ENCODE assay signal across 11 cellular contexts in the genomic region with DNA sequence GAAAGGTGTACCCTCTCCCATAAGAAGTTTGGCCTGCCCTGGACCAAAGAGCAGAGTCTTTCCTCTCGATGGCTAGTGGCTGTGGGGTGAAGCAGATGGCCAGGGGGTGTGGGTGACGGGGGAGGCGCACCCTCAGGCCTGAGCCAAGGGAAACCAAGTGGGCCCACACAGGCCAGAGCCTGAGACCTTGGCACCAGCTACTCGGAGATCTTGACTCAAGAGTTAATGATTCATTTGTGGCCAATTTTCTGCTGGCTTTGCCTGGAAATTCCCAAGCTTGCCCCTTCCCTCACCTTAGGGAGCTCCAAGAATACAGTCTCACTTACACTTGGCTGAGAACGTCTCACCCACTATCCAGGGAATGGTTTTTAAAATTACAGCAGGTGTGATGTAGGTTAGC. TPM values are rescaled to one million over a fixed set of nuclear protein-coding genes. Genes with fewer than 3 reads are reported as not detected.
DNase-seq lines count a peak whose midpoint lies in the region; ATAC-seq, FAIRE-seq and TF ChIP-seq lines count a peak whose summit lies in the region.
"Had no signal": no experiment of that assay in that cellular context is flagged by ENCODE, and none has a peak within 500 bp of the region (broad histone marks: within the 10 kb centered on the region; RNA-seq: fewer than 3 reads in every experiment).

No MANE protein-coding gene starts in this region.

- no peaks in the 10 kb centered on the region for H3K36me3 ChIP-seq in CD4-positive, alpha-beta memory T cell (ENCODE audit: insufficient read depth, low read length)
- no peaks in the 10 kb centered on the region for H3K36me3 ChIP-seq in ovary

- FAIRE-seq in RCC 7860 (lab: Jason Lieb, UNC), result peak; percentile 96

- peaks cover 26 to 79% (median 55%) of the 10 kb centered on the region in 4 donors for H3K4me1 Mint-ChIP-seq in CD4-positive, alpha-beta memory T cell
- peaks cover 40 to 54% of the 10 kb centered on the region in 2 donors for H3K4me1 Mint-ChIP-seq in natural killer cell treated with Interleukin-12 subunit alpha and Interleukin-12 subunit beta and Interleukin-15 and Interleukin-18, amount 100 ng/mL, for 72 hours (ENCODE audit: low read depth in 2 of 2)
- H3K4me1 Mint-ChIP-seq in T-cell, result peaks cover 42 to 68% (median 57%) of the 10 kb centered on the region in 3 donors

- H3K36me3 Mint-ChIP-seq in CD4-positive, alpha-beta memory T cell, result peaks cover 0 to 9% of the 10 kb centered on the region in 2 donors
- no peaks in the 10 kb centered on the region for H3K36me3 Mint-ChIP-seq in natural killer cell treated with Interleukin-12 subunit alpha and Interleukin-12 subunit beta and Interleukin-15 and Interleukin-18, amount 100 ng/mL, for 72 hours
- peaks cover 11% of the 10 kb centered on the region for H3K36me3 Mint-ChIP-seq in T-cell

- H3K4me3 Mint-ChIP-seq in CD4-positive, alpha-beta memory T cell, result no peak overlapping the region
- no peak overlapping the region for H3K4me3 Mint-ChIP-seq in natural killer cell treated with Interleukin-12 subunit alpha and Interleukin-12 subunit beta and Interleukin-15 and Interleukin-18, amount 100 ng/mL, for 72 hours
- no peak overlapping the region for H3K4me3 Mint-ChIP-seq in T-cell
- H3K4me3 Mint-ChIP-seq: CD8-positive, alpha-beta memory T cell had no signal

- H3K27ac ChIP-seq in CD4-positive, alpha-beta memory T cell (ENCODE audit: low read depth, low read length), result no peak overlapping the region
- peak overlapping the region; percentile 46 to 76 for H3K27ac ChIP-seq in ovary

- no peak for DNase-seq in CD4-positive, alpha-beta memory T cell
- DNase-seq in RCC 7860 (ENCODE audit: low spot score), result peak; percentile 91
- DNase-seq in fibroblast of mammary gland (ENCODE audit: low read depth), result peak; percentile 84
- DNase-seq in ovary, result no peak
- no peak for DNase-seq in natural killer cell treated with Interleukin-12 subunit alpha and Interleukin-12 subunit beta and Interleukin-15 and Interleukin-18, amount 100 ng/mL, for 72 hours (ENCODE audit: low spot score)
- no peak for DNase-seq in T-cell
- DNase-seq in T1000 (lab: John Stamatoyannopoulos, UW), result no peak
- DNase-seq: CD8-positive, alpha-beta memory T cell; NCI-H187; psoas muscle had no signal

- peak overlapping the region in 4 of 7 donors; percentile 34 to 65 (median 55) for H3K27ac Mint-ChIP-seq in CD4-positive, alpha-beta memory T cell
- peak overlapping the region in 1 of 2 donors; percentile 3 for H3K27ac Mint-ChIP-seq in natural killer cell treated with Interleukin-12 subunit alpha and Interleukin-12 subunit beta and Interleukin-15 and Interleukin-18, amount 100 ng/mL, for 72 hours
- H3K27ac Mint-ChIP-seq in T-cell, result no peak overlapping the region

- TF ChIP-seq CTCF in fibroblast of mammary gland (conservative IDR thresholded peaks at IDR 0.05; ENCODE audit: control insufficient read depth, insufficient read depth, low read depth, low read length) (no peak), ovary (IDR thresholded peaks at IDR 0.05) (no peak)

- TF ChIP-seq POLR2A in ovary (IDR thresholded peaks at IDR 0.05), result no peak

- ATAC-seq in natural killer cell treated with Interleukin-12 subunit alpha and Interleukin-12 subunit beta and Interleukin-15 and Interleukin-18, amount 100 ng/mL, for 72 hours, result no peak
- no peak for ATAC-seq in T-cell (replicated peaks in 1 of 4)
- no peak for ATAC-seq in GM18511 (IDR thresholded peaks at IDR 0.05; ENCODE audit: unreplicated experiment)

- TF ChIP-seq EP300 in ovary (IDR thresholded peaks at IDR 0.05), result no peak

- intact Hi-C loops in CD4-positive, alpha-beta memory T cell (cut with micrococcal nuclease), result no loop called here
- intact Hi-C loops in ovary (cut with DNase I), result no loop called here

- H3K27me3 ChIP-seq in CD4-positive, alpha-beta memory T cell (ENCODE audit: insufficient read depth, low read length), result no peaks in the 10 kb centered on the region
- no peaks in the 10 kb centered on the region for H3K27me3 ChIP-seq in ovary

- H3K4me3 ChIP-seq in CD4-positive, alpha-beta memory T cell (ENCODE audit: low read length in 2 of 2), result no peak overlapping the region
- H3K4me3 ChIP-seq in fibroblast of mammary gland (ENCODE audit: control insufficient read depth, low read depth, low read length) (no peak overlapping the region), ovary (no peak overlapping the region)
- H3K4me3 ChIP-seq: psoas muscle had no signal

- CTCF ChIA-PET in CD4-positive, alpha-beta memory T cell (lab: Charles Lee; ENCODE audit: partially characterized antibody), result no interaction called here
- CTCF ChIA-PET in T-cell (lab: Charles Lee), result no interaction called here

- peaks cover 33% of the 10 kb centered on the region for H3K4me1 ChIP-seq in CD4-positive, alpha-beta memory T cell (ENCODE audit: insufficient read depth, low read length)
- peaks cover 58% of the 10 kb centered on the region for H3K4me1 ChIP-seq in ovary (ENCODE audit: insufficient read depth)

- H3K9me3 Mint-ChIP-seq in CD4-positive, alpha-beta memory T cell, result no peaks in the 10 kb centered on the region
- H3K9me3 Mint-ChIP-seq in natural killer cell treated with Interleukin-12 subunit alpha and Interleukin-12 subunit beta and Interleukin-15 and Interleukin-18, amount 100 ng/mL, for 72 hours, result no peaks in the 10 kb centered on the region
- no peaks in the 10 kb centered on the region for H3K9me3 Mint-ChIP-seq in T-cell
- H3K9me3 Mint-ChIP-seq: CD8-positive, alpha-beta memory T cell had no signal

- H3K27me3 Mint-ChIP-seq in CD4-positive, alpha-beta memory T cell, result no peaks in the 10 kb centered on the region
- no peaks in the 10 kb centered on the region for H3K27me3 Mint-ChIP-seq in natural killer cell treated with Interleukin-12 subunit alpha and Interleukin-12 subunit beta and Interleukin-15 and Interleukin-18, amount 100 ng/mL, for 72 hours
- H3K27me3 Mint-ChIP-seq in T-cell, result no peaks in the 10 kb centered on the region
- H3K27me3 Mint-ChIP-seq: CD8-positive, alpha-beta memory T cell had no signal

- no peaks in the 10 kb centered on the region for H3K9me3 ChIP-seq in CD4-positive, alpha-beta memory T cell (ENCODE audit: control insufficient read depth in 1 of 2, low read length in 2 of 2)
- H3K9me3 ChIP-seq in ovary, result no peaks in the 10 kb centered on the region
- H3K9me3 ChIP-seq: psoas muscle had no signal

- WGBS in ovary, 3 donors, result 59 to 71% (median 62%) methylated on average over 5 of the region's 5 CpGs

- POLR2A ChIA-PET in CD4-positive, alpha-beta memory T cell (lab: Charles Lee; ENCODE audit: partially characterized antibody), result no interaction called here
- POLR2A ChIA-PET in T-cell (lab: Charles Lee), result interaction anchor here in 1 of 2 donors (0.7 kb wide), 1 partner anchor 1064 kb away, joined by 3 read pairs; no protein-coding TSS in a partner anchor

RNA-seq across cellular contexts. Expression of gene ZMIZ1, which starts 42.7 kb away (rescaled TPM):
- total RNA-seq in CD4-positive, alpha-beta memory T cell, result 10 to 100 TPM; 23.1 to 25.4 TPM
- 1 to 10 TPM in 1 of 2 donors, under 1 TPM in 1; 0.58 to 4.9 TPM for polyA plus RNA-seq in CD4-positive, alpha-beta memory T cell
- 100 to 1,000 TPM in 2 of 7 donors, 10 to 100 TPM in 5; 30.3 to 117 (median 86.3) TPM for total RNA-seq in ovary
- polyA plus RNA-seq in ovary, result 10 to 100 TPM; 36.5 to 40.3 TPM
- 10 to 100 TPM; 49.7 to 54.4 TPM for total RNA-seq in natural killer cell treated with Interleukin-12 subunit alpha and Interleukin-12 subunit beta and Interleukin-15 and Interleukin-18, amount 100 ng/mL, for 72 hours
- 10 to 100 TPM; 16.8 to 27.1 (median 21.2) TPM for total RNA-seq in T-cell

Comparison
In these comparisons a context has a peak if more than half of its experiments do, and no peak if none do; other contexts are left out.
1. DNase-seq: peak in RCC 7860 (single experiment) and fibroblast of mammary gland (single experiment); none in CD4-positive, alpha-beta memory T cell (0 of 5), ovary (0 of 5), natural killer cell treated with Interleukin-12 subunit alpha and Interleukin-12 subunit beta and Interleukin-15 and Interleukin-18, amount 100 ng/mL, for 72 hours (single experiment), T-cell (0 of 34) and T1000 (single experiment).
2. H3K27ac Mint-ChIP-seq: peak in CD4-positive, alpha-beta memory T cell (4 of 7); none in T-cell (0 of 2).